ENCODE assay signal across 18 cellular contexts in the genomic region with DNA sequence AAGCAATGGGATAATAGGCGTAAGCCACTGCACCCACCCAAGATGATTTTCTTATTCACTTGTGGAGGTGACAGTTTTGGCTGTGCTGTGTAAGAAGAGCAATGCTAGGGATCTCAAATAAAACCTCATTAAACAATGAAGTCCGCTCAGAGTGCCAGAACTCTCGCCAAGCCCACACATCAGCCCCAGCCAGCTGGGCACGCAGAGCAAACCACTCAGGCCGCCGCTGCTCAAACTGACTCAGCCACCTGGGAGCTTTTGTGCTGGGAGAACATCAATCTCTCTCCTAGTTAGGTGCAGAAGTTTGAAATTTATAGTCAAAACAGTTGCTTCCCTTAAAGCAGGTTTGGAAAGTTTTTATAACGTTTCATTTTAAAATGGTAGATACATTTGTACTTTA.
"Had no signal": no experiment of that assay in that cellular context is flagged by ENCODE, and none has a peak within 500 bp of the region (broad histone marks: within the 10 kb centered on the region; RNA-seq: fewer than 3 reads in every experiment).

No MANE protein-coding gene starts in this region.

- H3K4me2 ChIP-seq: hepatocyte, neural progenitor cell had no signal

- H3K36me3 ChIP-seq: neural progenitor cell, ovary had no signal

- H3K27me3 Mint-ChIP-seq: type B pancreatic cell had no signal

- H3K4me3 ChIP-seq: hepatocyte, lung, neural progenitor cell, ovary had no signal

- H2AFZ ChIP-seq: hepatocyte, neural progenitor cell had no signal

- H3K4me3 Mint-ChIP-seq: natural killer cell treated with Interleukin-12 subunit alpha and Interleukin-12 subunit beta and Interleukin-15 and Interleukin-18, amount 100 ng/mL, for 72 hours; neural progenitor cell; type B pancreatic cell had no signal

- FAIRE-seq: kidney, small intestine, urothelium cell line had no signal

- H3K9me3 Mint-ChIP-seq: natural killer cell treated with Interleukin-12 subunit alpha and Interleukin-12 subunit beta and Interleukin-15 and Interleukin-18, amount 100 ng/mL, for 72 hours; type B pancreatic cell had no signal

- H3K27ac Mint-ChIP-seq: natural killer cell treated with Interleukin-12 subunit alpha and Interleukin-12 subunit beta and Interleukin-15 and Interleukin-18, amount 100 ng/mL, for 72 hours; neural progenitor cell; type B pancreatic cell had no signal

- H3K27me3 ChIP-seq: hepatocyte, neural progenitor cell, ovary had no signal

- H3K9ac ChIP-seq: neural progenitor cell had no signal

- H3K9me3 ChIP-seq: ovary had no signal

- H3K4me1 ChIP-seq: neural progenitor cell had no signal

- DNase-seq: effector CD8-positive, alpha-beta T cell; head of caudate nucleus; kidney; left cardiac atrium; left ventricle myocardium superior; mesenchymal stem cell; midbrain; nucleus accumbens; ovary; small intestine; stimulated activated CD4-positive, alpha-beta T cell treated with anti-CD3 and anti-CD28 coated beads, Interleukin-12 subunit alpha, Interleukin-12 subunit beta, amount 100 ng/mL, for 4 hours; stimulated activated naive CD4-positive, alpha-beta T cell had no signal

- H3K36me3 Mint-ChIP-seq: natural killer cell treated with Interleukin-12 subunit alpha and Interleukin-12 subunit beta and Interleukin-15 and Interleukin-18, amount 100 ng/mL, for 72 hours had no signal

- H3K27ac ChIP-seq: hepatocyte, neural progenitor cell, ovary had no signal
